ENCODE assay signal across 2 cellular contexts in the genomic region with DNA sequence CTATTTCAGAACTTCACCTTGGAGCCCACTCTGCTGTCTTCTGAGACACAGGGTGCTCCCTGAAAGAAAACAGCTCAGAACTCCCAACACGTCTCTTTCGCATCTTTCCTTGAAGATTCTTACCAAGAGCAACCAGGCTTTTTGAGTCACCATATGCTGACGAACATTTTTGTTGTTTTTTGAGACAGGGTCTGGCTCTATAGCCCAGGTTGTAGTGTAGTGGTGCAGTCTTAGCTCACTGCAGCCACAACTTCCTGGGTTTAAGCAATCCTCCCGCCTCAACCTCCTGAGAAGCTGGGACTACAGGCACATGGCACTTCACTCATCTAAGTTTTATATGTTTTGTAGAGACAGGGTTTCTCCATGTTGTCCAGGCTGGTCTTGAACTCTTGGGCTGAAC.
TF ChIP-seq lines count a peak whose summit lies in the region.

No MANE protein-coding gene starts in this region.

TF ChIP-seq in WTC11, 78 proteins besides CTCF, POLR2A, EP300 and RAD21 (continued from another document):
- TF ChIP-seq SMAD3 (CRISPR knock-in tag; IDR thresholded peaks at IDR 0.05; ENCODE audit: borderline replicate concordance) (no peak), FOXP1 (CRISPR knock-in tag; IDR thresholded peaks at IDR 0.05; ENCODE audit: borderline replicate concordance) (no peak), HMGA2 (CRISPR knock-in tag; IDR thresholded peaks at IDR 0.05) (no peak), TP53 (CRISPR knock-in tag; IDR thresholded peaks at IDR 0.05) (no peak), CREM (CRISPR knock-in tag; IDR thresholded peaks at IDR 0.05) (0 out of 2 replicates have a peak, but pooled peaks have one; percentile 5), ZNF232 (CRISPR knock-in tag; IDR thresholded peaks at IDR 0.05) (no peak)
- TF ChIP-seq, protein P1, sequence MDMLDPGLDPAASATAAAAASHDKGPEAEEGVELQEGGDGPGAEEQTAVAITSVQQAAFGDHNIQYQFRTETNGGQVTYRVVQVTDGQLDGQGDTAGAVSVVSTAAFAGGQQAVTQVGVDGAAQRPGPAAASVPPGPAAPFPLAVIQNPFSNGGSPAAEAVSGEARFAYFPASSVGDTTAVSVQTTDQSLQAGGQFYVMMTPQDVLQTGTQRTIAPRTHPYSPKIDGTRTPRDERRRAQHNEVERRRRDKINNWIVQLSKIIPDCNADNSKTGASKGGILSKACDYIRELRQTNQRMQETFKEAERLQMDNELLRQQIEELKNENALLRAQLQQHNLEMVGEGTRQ (CRISPR knock-in tag; IDR thresholded peaks at IDR 0.05), result no peak

TF ChIP-seq in HepG2, 621 proteins besides CTCF, POLR2A, EP300 and RAD21 (continued from another document):
- TF ChIP-seq, protein P2, sequence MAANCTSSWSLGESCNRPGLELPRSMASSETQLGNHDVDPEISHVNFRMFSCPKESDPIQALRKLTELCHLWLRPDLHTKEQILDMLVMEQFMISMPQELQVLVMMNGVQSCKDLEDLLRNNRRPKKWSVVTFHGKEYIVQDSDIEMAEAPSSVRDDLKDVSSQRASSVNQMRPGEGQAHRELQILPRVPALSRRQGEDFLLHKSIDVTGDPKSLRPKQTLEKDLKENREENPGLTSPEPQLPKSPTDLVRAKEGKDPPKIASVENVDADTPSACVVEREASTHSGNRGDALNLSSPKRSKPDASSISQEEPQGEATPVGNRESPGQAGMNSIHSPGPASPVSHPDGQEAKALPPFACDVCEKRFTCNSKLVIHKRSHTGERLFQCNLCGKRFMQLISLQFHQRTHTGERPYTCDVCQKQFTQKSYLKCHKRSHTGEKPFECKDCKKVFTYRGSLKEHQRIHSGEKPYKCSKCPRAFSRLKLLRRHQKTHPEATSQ (CRISPR knock-in tag; IDR thresholded peaks at IDR 0.05; ENCODE audit: borderline replicate concordance), result 0 out of 2 replicates have a peak, but pooled peaks have one; percentile 19
